ENCODE assay signal across 17 cellular contexts in the genomic region with DNA sequence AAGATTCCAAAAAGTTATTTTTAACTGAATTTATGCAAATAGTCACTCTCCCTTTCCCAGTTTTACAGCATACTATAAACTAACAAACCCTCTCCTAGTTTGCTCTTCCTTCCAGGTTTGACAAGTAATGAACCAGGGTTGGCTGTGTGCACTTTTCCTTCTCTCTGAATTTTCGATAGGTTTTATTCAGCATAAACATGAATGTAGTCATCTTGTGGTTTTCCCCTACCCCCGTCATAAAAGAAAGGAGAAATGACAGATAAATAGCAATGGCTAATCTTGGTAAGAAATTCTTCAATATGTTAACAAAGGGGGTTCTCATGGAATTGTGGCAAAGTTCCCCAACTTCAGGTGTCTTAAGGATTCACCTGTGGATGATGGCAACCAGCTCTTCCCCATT. TPM values are rescaled to one million over a fixed set of nuclear protein-coding genes. Genes with fewer than 3 reads are reported as not detected.
DNase-seq lines count a peak whose midpoint lies in the region; ATAC-seq, FAIRE-seq and TF ChIP-seq lines count a peak whose summit lies in the region.
"Had no signal": no experiment of that assay in that cellular context is flagged by ENCODE, and none has a peak within 500 bp of the region (broad histone marks: within the 10 kb centered on the region; RNA-seq: fewer than 3 reads in every experiment).

No MANE protein-coding gene starts in this region.

- H3K27me3 ChIP-seq in GM12878 (replicated peaks in 1 of 2; ENCODE audit: control insufficient read depth in 2 of 2, insufficient read depth in 2 of 2, low read length in 1 of 2), result no peaks in the 10 kb centered on the region; a peak in 1 of 4 replicates
- H3K27me3 ChIP-seq: right atrium auricular region had no signal

- intact Hi-C loops in GM12878 (cut with micrococcal nuclease; ENCODE audit: unreplicated experiment), result no loop called here
- intact Hi-C loops in Calu3 (cut with micrococcal nuclease; ENCODE audit: unreplicated experiment), result no loop called here
- intact Hi-C loops in left cardiac atrium (cut with DNase I), result no loop called here

- BruUV-seq in GM12878 (replicated peaks; lab: Mats Ljungman, UMichigan) (no TSS peak), Calu3 (replicated peaks; lab: Mats Ljungman, UMichigan) (no TSS peak)

- H3K4me2 ChIP-seq in GM12878 (ENCODE audit: control insufficient read depth, insufficient read depth), result no peak overlapping the region

- SMC1A ChIA-PET in GM12878 (lab: Charles Lee; ENCODE audit: uncharacterized antibody, unreplicated experiment), result interaction anchor here (1.0 to 3.0 kb wide), 3 partner anchors 13 to 51 kb away, joined by 3 to 10 read pairs (median 6); no protein-coding TSS in a partner anchor

- no peak for TF ChIP-seq RAD21 in GM12878 (IDR thresholded peaks at IDR 0.05; ENCODE audit: insufficient read depth, low read depth, low read length)

- H3K36me3 ChIP-seq in GM12878 (ENCODE audit: control insufficient read depth in 2 of 2, insufficient read depth in 2 of 2, low read length in 1 of 2), result peaks cover 0 to 8% of the 10 kb centered on the region in 2 experiments; a peak in 1 of 4 replicates
- H3K36me3 ChIP-seq: right atrium auricular region had no signal

- no peak overlapping the region for H2AFZ ChIP-seq in GM12878 (ENCODE audit: control insufficient read depth, low read depth, low read length)

- no peak overlapping the region for H3K4me3 ChIP-seq in GM12878
- H3K4me3 ChIP-seq: mucosa of descending colon, right atrium auricular region had no signal

- H3K9me3 Mint-ChIP-seq in activated naive CD4-positive, alpha-beta T cell treated with anti-CD3 and anti-CD28 coated beads, Interleukin-2, amount 50 U/mL, for 24 hours, result no peaks in the 10 kb centered on the region
- no peaks in the 10 kb centered on the region for H3K9me3 Mint-ChIP-seq in Calu3 (ENCODE audit: low read depth, unreplicated experiment)
- H3K9me3 Mint-ChIP-seq: H9 had no signal

- in situ Hi-C loops in GM12878 (cut with MboI), result no loop called here

- H3K9me3 ChIP-seq in GM12878 (replicated peaks; ENCODE audit: control insufficient read depth, insufficient read depth, low read length), result no peaks in the 10 kb centered on the region
- H3K9me3 ChIP-seq: mucosa of descending colon, right atrium auricular region had no signal

- H3K79me2 ChIP-seq in GM12878 (ENCODE audit: control insufficient read depth, insufficient read depth, low read length), result no peaks in the 10 kb centered on the region

- no peak overlapping the region for H3K27ac ChIP-seq in GM12878 (ENCODE audit: control insufficient read depth, insufficient read depth)
- H3K27ac ChIP-seq: right atrium auricular region had no signal

- peaks cover 40% of the 10 kb centered on the region for H3K4me1 ChIP-seq in GM12878 (ENCODE audit: control insufficient read depth, insufficient read depth, low read length)
- H3K4me1 ChIP-seq: right atrium auricular region had no signal

- H3K4me1 Mint-ChIP-seq in activated naive CD4-positive, alpha-beta T cell treated with anti-CD3 and anti-CD28 coated beads, Interleukin-2, amount 50 U/mL, for 24 hours, result peaks cover 52% of the 10 kb centered on the region
- H3K4me1 Mint-ChIP-seq in Calu3 (ENCODE audit: low read depth, unreplicated experiment), result peaks cover 9% of the 10 kb centered on the region
- H3K4me1 Mint-ChIP-seq: H9 had no signal

- no peak for TF ChIP-seq EP300 in GM12878 (IDR thresholded peaks at IDR 0.05; ENCODE audit: borderline replicate concordance in 1 of 2, control insufficient read depth in 1 of 2, low read depth in 2 of 2, low read length in 2 of 2)

- TF ChIP-seq CTCF in GM12878 (IDR thresholded peaks at IDR 0.05 in 2 of 3, conservative IDR thresholded peaks at IDR 0.05 in 1 of 3; ENCODE audit: control insufficient read depth in 2 of 3, extremely low read depth in 1 of 3, insufficient read depth in 1 of 3, low read depth in 3 of 3, low read length in 3 of 3) (no peak), Calu3 (IDR thresholded peaks at IDR 0.05; ENCODE audit: unreplicated experiment) (no peak)

- H4K20me1 ChIP-seq in GM12878 (ENCODE audit: control insufficient read depth, insufficient read depth), result no peaks in the 10 kb centered on the region

- RAD21 ChIA-PET in GM12878 (lab: Charles Lee; ENCODE audit: unreplicated experiment), result interaction anchor here (0.7 to 1.4 kb wide), 2 partner anchors 9 to 11 kb away, joined by 3 to 4 read pairs; no protein-coding TSS in a partner anchor

- peaks cover 5% of the 10 kb centered on the region for H3K36me3 Mint-ChIP-seq in activated naive CD4-positive, alpha-beta T cell treated with anti-CD3 and anti-CD28 coated beads, Interleukin-2, amount 50 U/mL, for 24 hours
- H3K36me3 Mint-ChIP-seq in Calu3 (ENCODE audit: insufficient read depth, unreplicated experiment), result no peaks in the 10 kb centered on the region

- no peak for DNase-seq in activated naive CD4-positive, alpha-beta T cell treated with anti-CD3 and anti-CD28 coated beads, Interleukin-2, amount 50 U/mL, for 16 hours
- DNase-seq in OCI-M1 (lab: John Stamatoyannopoulos, UW) (peak; percentile 48), GM12878 (ENCODE audit: low read depth, low spot score) (no peak), Calu3 (no peak), left cardiac atrium (no peak), mesenteric fat pad (ENCODE audit: low spot score) (no peak)
- DNase-seq: activated CD8-positive, alpha-beta memory T cell treated with anti-CD3 and anti-CD28 coated beads, Interleukin-2, amount 50 U/mL, for 48 hours; central memory CD4-positive, alpha-beta T cell; H9; hippocampal formation; NCI-H2081; NCI-H524 treated with DMSO at 0.1 percent for 48 hours; nucleus accumbens had no signal

- peak overlapping the region; percentile 18 for H3K27ac Mint-ChIP-seq in activated naive CD4-positive, alpha-beta T cell treated with anti-CD3 and anti-CD28 coated beads, Interleukin-2, amount 50 U/mL, for 24 hours
- H3K27ac Mint-ChIP-seq in Calu3 (ENCODE audit: unreplicated experiment), result no peak overlapping the region
- H3K27ac Mint-ChIP-seq: H9 had no signal

- ATAC-seq in GM12878 (no peak), left cardiac atrium (no peak), GM19452 (IDR thresholded peaks at IDR 0.05; ENCODE audit: unreplicated experiment) (no peak)
- ATAC-seq: mucosa of descending colon had no signal

- CTCF ChIA-PET in GM12878 (lab: Yijun Ruan, JAX) (interaction anchor here (1.1 to 1.5 kb wide), 3 partner anchors 12 to 631 kb away, joined by 3 to 5 read pairs (median 4); no protein-coding TSS in a partner anchor), Calu3 (lab: Charles Lee) (no interaction called here)

- no peak for FAIRE-seq in GM12878 (lab: Jason Lieb, UNC)

- no peak overlapping the region for H3K9ac ChIP-seq in GM12878 (ENCODE audit: control insufficient read depth, insufficient read depth, low read length)

- no peak for TF ChIP-seq POLR2A in GM12878 (IDR thresholded peaks at IDR 0.05; ENCODE audit: low read depth, low read length)

- peak overlapping the region; percentile 20 for H3K4me3 Mint-ChIP-seq in activated naive CD4-positive, alpha-beta T cell treated with anti-CD3 and anti-CD28 coated beads, Interleukin-2, amount 50 U/mL, for 24 hours
- H3K4me3 Mint-ChIP-seq in Calu3 (ENCODE audit: low read depth, unreplicated experiment), result no peak overlapping the region
- H3K4me3 Mint-ChIP-seq: H9 had no signal

- WGBS in GM12878 (ENCODE audit: insufficient coverage, insufficient replicate concordance, low lambda C conversion rate, missing lambda C conversion rate), result 64% methylated on average over 2 of the region's 2 CpGs

- POLR2A ChIA-PET in GM12878 (lab: Charles Lee), result interaction anchor here (0.7 to 1.5 kb wide), 2 partner anchors 10 to 366 kb away, joined by 4 to 9 read pairs; no protein-coding TSS in a partner anchor

- no peaks in the 10 kb centered on the region for H3K27me3 Mint-ChIP-seq in activated naive CD4-positive, alpha-beta T cell treated with anti-CD3 and anti-CD28 coated beads, Interleukin-2, amount 50 U/mL, for 24 hours
- H3K27me3 Mint-ChIP-seq in Calu3 (ENCODE audit: unreplicated experiment), result peaks cover 13% of the 10 kb centered on the region

TF ChIP-seq in GM12878, 131 proteins besides CTCF, POLR2A, EP300 and RAD21:
- peak; percentile 39; the same call in 1 of the 2 replicates for TF ChIP-seq RUNX3 (IDR thresholded peaks at IDR 0.05; ENCODE audit: low read length)
- no peak for TF ChIP-seq PAX8 (IDR thresholded peaks at IDR 0.05)
- no peak for TF ChIP-seq NFIC (IDR thresholded peaks at IDR 0.05; ENCODE audit: low read depth, low read length)
- TF ChIP-seq, protein P1, sequence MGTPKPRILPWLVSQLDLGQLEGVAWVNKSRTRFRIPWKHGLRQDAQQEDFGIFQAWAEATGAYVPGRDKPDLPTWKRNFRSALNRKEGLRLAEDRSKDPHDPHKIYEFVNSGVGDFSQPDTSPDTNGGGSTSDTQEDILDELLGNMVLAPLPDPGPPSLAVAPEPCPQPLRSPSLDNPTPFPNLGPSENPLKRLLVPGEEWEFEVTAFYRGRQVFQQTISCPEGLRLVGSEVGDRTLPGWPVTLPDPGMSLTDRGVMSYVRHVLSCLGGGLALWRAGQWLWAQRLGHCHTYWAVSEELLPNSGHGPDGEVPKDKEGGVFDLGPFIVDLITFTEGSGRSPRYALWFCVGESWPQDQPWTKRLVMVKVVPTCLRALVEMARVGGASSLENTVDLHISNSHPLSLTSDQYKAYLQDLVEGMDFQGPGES (IDR thresholded peaks at IDR 0.05), result no peak
- no peak for TF ChIP-seq SPI1 (IDR thresholded peaks at IDR 0.05; ENCODE audit: borderline replicate concordance, insufficient read depth, low read depth, low read length)
- TF ChIP-seq CHD1 (IDR thresholded peaks at IDR 0.05; ENCODE audit: low read depth, low read length), result no peak

RNA-seq across cellular contexts. Expression of a gene that starts 26.3 kb away (rescaled TPM):
- 7.9 and 9.9 TPM in 2 replicates for total RNA-seq in GM12878 (2013; cell fraction: nucleolus; rRNA removed)
- total RNA-seq in GM12878 (2014; rRNA removed) (3.7 and 4.0 TPM in 2 replicates), GM12878 (2014; rRNA removed; fragmentation: Illumina TruSeq; extraction: Trizol) (4.0 and 4.1 TPM in 2 replicates), GM12878 (2021) (7.7 and 8.4 TPM in 2 replicates), Calu3 (2022) (0.40 and 1.1 TPM in 2 replicates), left cardiac atrium (1 to 10 TPM; 1.1 to 2.3 TPM), mesenteric fat pad (10.6 TPM)
- polyA plus RNA-seq in GM12878 (2011; ENCODE audit: low read depth), result 8.1 TPM
- polyA plus RNA-seq in GM12878 (2011; rRNA removed) (4.0 and 4.2 TPM in 2 replicates), GM12878 (2014; fragmentation: Illumina TruSeq; extraction: Trizol) (5.1 and 6.4 TPM in 2 replicates), GM12878 (2014; fragmentation: Nextera tagmentation; extraction: Ambion mirVana) (1 to 10 TPM; 1.9 to 2.8 TPM), GM12878 (2014; rRNA removed) (2.0 and 4.0 TPM in 2 replicates), GM12878 (2016; fragmentation: Nextera tagmentation; extraction: Ambion mirVana) (10 to 100 TPM; 13.6 to 15.8 TPM)
- 3.8 and 4.5 TPM in 2 replicates for polyA plus RNA-seq in GM12878 (2011; cell fraction: cytosol; rRNA removed)
- polyA plus RNA-seq in GM12878 (2011; cell fraction: nucleus; rRNA removed), result 7.9 and 9.8 TPM in 2 replicates
- polyA plus RNA-seq in GM12878 (2012), result 11.0 and 12.0 TPM in 2 replicates
- 8.2 and 10.9 TPM in 2 replicates for polyA minus RNA-seq in GM12878 (2011; rRNA and poly(A)+ RNA removed)
- polyA minus RNA-seq in GM12878 (2011; cell fraction: cytosol; rRNA and poly(A)+ RNA removed), result 3.6 and 6.0 TPM in 2 replicates
- 13.5 and 21.5 TPM in 2 replicates for polyA minus RNA-seq in GM12878 (2011; cell fraction: nucleus; rRNA and poly(A)+ RNA removed)
